Comparison of ENCODE assay signal across 23 cellular contexts in genomic region chr22:40111451-40111850, GRCh38.
A peak's percentile ranks its signal among the peaks of the same experiment; 100 is the strongest.
DNase-seq lines count a peak whose midpoint lies in the region; ATAC-seq and TF ChIP-seq lines count a peak whose summit lies in the region.
"Had no signal": no experiment of that assay in that cellular context is flagged by ENCODE, and none has a peak within 500 bp of the region (broad histone marks: within the 10 kb centered on the region; RNA-seq: fewer than 3 reads in every experiment).

No MANE protein-coding gene starts in this region.

- DNase-seq in activated naive CD4-positive, alpha-beta T cell treated with anti-CD3 and anti-CD28 coated beads, Interleukin-2, amount 50 U/mL, for 72 hours (ENCODE audit: low spot score in 2 of 2) = no peak
- DNase-seq in activated naive CD4-positive, alpha-beta T cell (lab: John Stamatoyannopoulos, UW) = no peak
- no peak for DNase-seq in effector memory CD8-positive, alpha-beta T cell
- no peak for DNase-seq in occipital lobe (lab: John Stamatoyannopoulos, UW)
- no peak for DNase-seq in glutamatergic neuron
- DNase-seq: activated CD4-positive, CD25-positive, alpha-beta regulatory T cell treated with anti-CD3 and anti-CD28 coated beads, Interleukin-2, amount 50 U/mL, for 72 hours; BE2C; dermis blood vessel endothelial cell; DND-41; esophagus squamous epithelium; foreskin melanocyte; KBM-7; left colon; MG63; NCI-H1417 treated with DMSO at 0.1 percent for 48 hours; NCI-H345; NCI-H748 treated with DMSO at 0.1 percent for 48 hours; T-helper 1 cell; trophoblast cell had no signal

- peaks cover 0 to 4% of the 10 kb centered on the region in 2 donors for H3K9me3 Mint-ChIP-seq in activated naive CD4-positive, alpha-beta T cell treated with anti-CD3 and anti-CD28 coated beads, Interleukin-2, amount 50 U/mL, for 72 hours
- H3K9me3 Mint-ChIP-seq in IgD-negative memory B cell (no peaks in the 10 kb centered on the region), glutamatergic neuron (ENCODE audit: unreplicated experiment) (no peaks in the 10 kb centered on the region)
- H3K9me3 Mint-ChIP-seq in effector memory CD8-positive, alpha-beta T cell = no peaks in the 10 kb centered on the region
- H3K9me3 Mint-ChIP-seq in stimulated activated memory B cell treated with anti-CD40 and anti-IgM and Interleukin-4, amounts not matched to agents 10 μg/mL and 1 μg/mL and 100 μg/mL, for 72 hours = no peaks in the 10 kb centered on the region

- ATAC-seq in activated naive CD4-positive, alpha-beta T cell treated with anti-CD3 and anti-CD28 coated beads, Interleukin-2, amount 50 U/mL, for 72 hours = no peak
- no peak for ATAC-seq in effector memory CD8-positive, alpha-beta T cell (replicated peaks)
- ATAC-seq in stimulated activated memory B cell treated with anti-CD40 and anti-IgM and Interleukin-4, amounts not matched to agents 10 μg/mL and 1 μg/mL and 100 μg/mL, for 72 hours = no peak
- ATAC-seq in HG03025 (IDR thresholded peaks at IDR 0.05; ENCODE audit: low FRiP score, unreplicated experiment) = no peak
- ATAC-seq: HCT116, left colon had no signal

- H3K36me3 Mint-ChIP-seq in activated naive CD4-positive, alpha-beta T cell treated with anti-CD3 and anti-CD28 coated beads, Interleukin-2, amount 50 U/mL, for 72 hours = no peaks in the 10 kb centered on the region
- H3K36me3 Mint-ChIP-seq in IgD-negative memory B cell (peaks cover 3% of the 10 kb centered on the region), glutamatergic neuron (ENCODE audit: unreplicated experiment) (no peaks in the 10 kb centered on the region)
- H3K36me3 Mint-ChIP-seq in effector memory CD8-positive, alpha-beta T cell (ENCODE audit: insufficient read depth) = peaks cover 11% of the 10 kb centered on the region
- H3K36me3 Mint-ChIP-seq in stimulated activated memory B cell treated with anti-CD40 and anti-IgM and Interleukin-4, amounts not matched to agents 10 μg/mL and 1 μg/mL and 100 μg/mL, for 72 hours = peaks cover 6% of the 10 kb centered on the region

- peaks cover 58 to 70% (median 66%) of the 10 kb centered on the region in 3 donors for H3K4me1 Mint-ChIP-seq in IgD-negative memory B cell
- peaks cover 58 to 69% of the 10 kb centered on the region in 2 donors for H3K4me1 Mint-ChIP-seq in effector memory CD8-positive, alpha-beta T cell (ENCODE audit: low read depth in 2 of 2)
- H3K4me1 Mint-ChIP-seq in stimulated activated memory B cell treated with anti-CD40 and anti-IgM and Interleukin-4, amounts not matched to agents 10 μg/mL and 1 μg/mL and 100 μg/mL, for 72 hours = peaks cover 72% of the 10 kb centered on the region
- peaks cover 2% of the 10 kb centered on the region for H3K4me1 Mint-ChIP-seq in glutamatergic neuron (ENCODE audit: low read depth, unreplicated experiment)

- H3K4me3 Mint-ChIP-seq in IgD-negative memory B cell = peak overlapping the region in 2 of 4 donors; percentile 24 to 79
- H3K4me3 Mint-ChIP-seq in effector memory CD8-positive, alpha-beta T cell = peak overlapping the region in 1 of 2 donors; percentile 21
- peak overlapping the region; percentile 41 for H3K4me3 Mint-ChIP-seq in stimulated activated memory B cell treated with anti-CD40 and anti-IgM and Interleukin-4, amounts not matched to agents 10 μg/mL and 1 μg/mL and 100 μg/mL, for 72 hours
- H3K4me3 Mint-ChIP-seq in glutamatergic neuron (ENCODE audit: unreplicated experiment) = no peak overlapping the region

- H3K27ac Mint-ChIP-seq in activated naive CD4-positive, alpha-beta T cell treated with anti-CD3 and anti-CD28 coated beads, Interleukin-2, amount 50 U/mL, for 72 hours = peak overlapping the region; percentile 76 to 85
- H3K27ac Mint-ChIP-seq in IgD-negative memory B cell = peak overlapping the region; percentile 32 to 73 (median 66)
- peak overlapping the region; percentile 2 to 65 for H3K27ac Mint-ChIP-seq in effector memory CD8-positive, alpha-beta T cell
- peak overlapping the region; percentile 81 for H3K27ac Mint-ChIP-seq in stimulated activated memory B cell treated with anti-CD40 and anti-IgM and Interleukin-4, amounts not matched to agents 10 μg/mL and 1 μg/mL and 100 μg/mL, for 72 hours
- no peak overlapping the region for H3K27ac Mint-ChIP-seq in glutamatergic neuron (ENCODE audit: unreplicated experiment)

- TF ChIP-seq CTCF in glutamatergic neuron (IDR thresholded peaks at IDR 0.05; ENCODE audit: partially characterized antibody, unreplicated experiment) = no peak

- H3K27me3 Mint-ChIP-seq in IgD-negative memory B cell (no peaks in the 10 kb centered on the region), glutamatergic neuron (ENCODE audit: unreplicated experiment) (no peaks in the 10 kb centered on the region)
- H3K27me3 Mint-ChIP-seq in effector memory CD8-positive, alpha-beta T cell = no peaks in the 10 kb centered on the region
- no peaks in the 10 kb centered on the region for H3K27me3 Mint-ChIP-seq in stimulated activated memory B cell treated with anti-CD40 and anti-IgM and Interleukin-4, amounts not matched to agents 10 μg/mL and 1 μg/mL and 100 μg/mL, for 72 hours
